In genomic region chr13:21964686-21965085, GRCh38 we compare ENCODE assay signal across 18 cellular contexts.
DNase-seq lines count a peak whose midpoint lies in the region; ATAC-seq and TF ChIP-seq lines count a peak whose summit lies in the region.
"Had no signal": no experiment of that assay in that cellular context is flagged by ENCODE, and none has a peak within 500 bp of the region (broad histone marks: within the 10 kb centered on the region; RNA-seq: fewer than 3 reads in every experiment).

No MANE protein-coding gene starts in this region.

- H3K27ac ChIP-seq in coronary artery, result no peak overlapping the region
- H3K27ac ChIP-seq: 22Rv1 had no signal

- H3K9me3 Mint-ChIP-seq in neural crest cell, result peaks cover 6% of the 10 kb centered on the region

- ATAC-seq in HG03196 (IDR thresholded peaks at IDR 0.05; ENCODE audit: unreplicated experiment), result no peak
- ATAC-seq: GM23338 had no signal

- no peaks in the 10 kb centered on the region for H3K27me3 Mint-ChIP-seq in neural crest cell (ENCODE audit: low read depth)
- H3K27me3 Mint-ChIP-seq: CD4-positive, alpha-beta T cell had no signal

- no peaks in the 10 kb centered on the region for H3K27me3 ChIP-seq in MG63

- no peak overlapping the region for H3K4me3 ChIP-seq in MG63
- H3K4me3 ChIP-seq in coronary artery, result no peak overlapping the region
- H3K4me3 ChIP-seq: GM23338, HAP-1 had no signal

- no peaks in the 10 kb centered on the region for H3K36me3 ChIP-seq in MG63
- H3K36me3 ChIP-seq: HAP-1 had no signal

- DNase-seq in AG20443 (ENCODE audit: low spot score) (peak; percentile 27), GM03348 (ENCODE audit: low spot score) (peak; percentile 46), MG63 (peak; percentile 67), neural crest cell (ENCODE audit: low read depth, low spot score) (no peak), AG08396 (ENCODE audit: low spot score) (no peak), NCI-H82 (lab: John Stamatoyannopoulos, UW) (no peak), coronary artery (ENCODE audit: low spot score) (no peak)
- DNase-seq: CD4-positive, alpha-beta T cell; CD8-positive, alpha-beta memory T cell; DMS 273 treated with DMSO at 0.1 percent for 48 hours; DMS79; EL; GDM1 had no signal

- H3K4me3 Mint-ChIP-seq in neural crest cell, result no peak overlapping the region
- H3K4me3 Mint-ChIP-seq: CD14-positive monocyte; CD4-positive, alpha-beta T cell; CD8-positive, alpha-beta memory T cell; GM23338 had no signal

- peaks cover 5% of the 10 kb centered on the region for H3K36me3 Mint-ChIP-seq in neural crest cell (ENCODE audit: low read depth)
- H3K36me3 Mint-ChIP-seq: CD14-positive monocyte had no signal

- peaks cover 8% of the 10 kb centered on the region for H3K4me1 Mint-ChIP-seq in neural crest cell
- H3K4me1 Mint-ChIP-seq: CD14-positive monocyte; CD8-positive, alpha-beta memory T cell; GM23338 had no signal

- H3K9me3 ChIP-seq in MG63, result peaks cover 7% of the 10 kb centered on the region; the same call in 1 of the 2 replicates

- peak overlapping the region; percentile 48 for H3K27ac Mint-ChIP-seq in neural crest cell (ENCODE audit: unreplicated experiment)
- H3K27ac Mint-ChIP-seq: CD4-positive, alpha-beta T cell; CD8-positive, alpha-beta memory T cell; GM23338 had no signal

- TF ChIP-seq CTCF in neural crest cell (conservative IDR thresholded peaks at IDR 0.05) (no peak), coronary artery (IDR thresholded peaks at IDR 0.05) (no peak)

Comparison
In these comparisons a context has a peak if more than half of its experiments do, and no peak if none do; other contexts are left out.
1. DNase-seq: peak in AG20443 (single experiment), GM03348 (single experiment) and MG63 (single experiment); none in neural crest cell (single experiment), AG08396 (single experiment), NCI-H82 (single experiment) and coronary artery (single experiment).